In the genomic region with DNA sequence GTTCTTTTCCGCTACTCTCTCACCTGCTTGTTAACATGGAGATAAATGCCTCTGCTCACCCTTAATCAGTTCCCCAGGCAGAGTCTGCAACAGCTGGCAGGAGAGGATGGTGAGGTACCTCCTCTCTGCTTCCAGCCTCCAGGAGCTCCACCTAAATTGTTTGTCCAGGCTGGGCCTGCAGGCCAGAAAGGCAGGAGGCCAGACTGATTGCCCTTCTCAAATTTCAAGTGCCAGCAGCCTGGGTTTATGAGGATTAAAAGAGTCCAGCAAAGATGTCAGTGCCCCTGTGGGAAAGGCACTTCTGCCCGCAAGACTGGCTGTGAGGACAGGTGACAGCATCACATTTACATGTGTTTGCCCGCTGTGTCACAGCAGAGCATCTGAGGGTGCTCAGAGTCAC, we compare ENCODE assay signal across 12 cellular contexts. TPM values are rescaled to one million over a fixed set of nuclear protein-coding genes. Genes with fewer than 3 reads are reported as not detected.
A peak's percentile ranks its signal among the peaks of the same experiment; 100 is the strongest.
DNase-seq lines count a peak whose midpoint lies in the region; ATAC-seq and TF ChIP-seq lines count a peak whose summit lies in the region.
"Had no signal": no experiment of that assay in that cellular context is flagged by ENCODE, and none has a peak within 500 bp of the region (broad histone marks: within the 10 kb centered on the region; RNA-seq: fewer than 3 reads in every experiment).

No MANE protein-coding gene starts in this region.

- no peak overlapping the region for H2BK5ac ChIP-seq in mesenchymal stem cell (ENCODE audit: low read depth, low read length, poor library complexity, severe bottlenecking)

- H2BK15ac ChIP-seq in mesenchymal stem cell (ENCODE audit: low read depth, poor library complexity, severe bottlenecking) = no peak overlapping the region

- H3K9me3 Mint-ChIP-seq in memory B cell = no peaks in the 10 kb centered on the region
- H3K9me3 Mint-ChIP-seq: CD4-positive, CD25-positive, alpha-beta regulatory T cell had no signal

- no peak overlapping the region for H3K18ac ChIP-seq in mesenchymal stem cell (ENCODE audit: low read depth in 1 of 2, low read length in 2 of 2)

- no peak overlapping the region for H3K23ac ChIP-seq in mesenchymal stem cell (ENCODE audit: low read length in 2 of 2)

- H2BK120ac ChIP-seq in mesenchymal stem cell (ENCODE audit: low read depth, low read length) = no peak overlapping the region

- H2AFZ ChIP-seq in OCI-LY7 (ENCODE audit: low read length) (no peak overlapping the region), mesenchymal stem cell (ENCODE audit: low read depth, low read length) (no peak overlapping the region)

- intact Hi-C loops in OCI-LY7 (cut with micrococcal nuclease; ENCODE audit: unreplicated experiment) = no loop called here

- H3K9me3 ChIP-seq in OCI-LY7 (ENCODE audit: low read length) (no peaks in the 10 kb centered on the region), mesenchymal stem cell (ENCODE audit: control insufficient read depth, low read length) (no peaks in the 10 kb centered on the region)

- POLR2A ChIA-PET in OCI-LY7 (lab: Charles Lee) = interaction anchor here (0.6 kb wide), 1 partner anchor 149 kb away, joined by 6 read pairs; no protein-coding TSS in a partner anchor

- no peak overlapping the region for H3K14ac ChIP-seq in mesenchymal stem cell (ENCODE audit: low read length in 2 of 2)

- no peaks in the 10 kb centered on the region for H3K79me1 ChIP-seq in mesenchymal stem cell (replicated peaks; ENCODE audit: low read length, poor library complexity, severe bottlenecking)

- H4K20me1 ChIP-seq in OCI-LY7 (ENCODE audit: insufficient read depth, low read length) = no peaks in the 10 kb centered on the region

- TF ChIP-seq CTCF in OCI-LY7 (conservative IDR thresholded peaks at IDR 0.05; ENCODE audit: low read length) = no peak

- H4K8ac ChIP-seq in mesenchymal stem cell (ENCODE audit: low read length) = no peak overlapping the region

- ATAC-seq in memory B cell (ENCODE audit: low read depth) = no peak
- ATAC-seq in HG02759 (IDR thresholded peaks at IDR 0.05; ENCODE audit: unreplicated experiment) = no peak
- ATAC-seq in HG02798 (IDR thresholded peaks at IDR 0.05; ENCODE audit: poor library complexity, unreplicated experiment) = no peak

- no peak overlapping the region for H3K4me3 Mint-ChIP-seq in memory B cell
- H3K4me3 Mint-ChIP-seq: CD4-positive, CD25-positive, alpha-beta regulatory T cell had no signal

- no peaks in the 10 kb centered on the region for H3K9me2 ChIP-seq in OCI-LY7 (ENCODE audit: insufficient read depth, low read length)

- DNase-seq in DMS 273 treated with DMSO at 0.1 percent for 48 hours (lab: John Stamatoyannopoulos, UW) = peak; percentile 80
- peak; percentile 86 for DNase-seq in NCI-H1105 treated with DMSO at 0.1 percent for 48 hours (lab: John Stamatoyannopoulos, UW)
- DNase-seq in OCI-LY7 (ENCODE audit: low spot score) = peak; percentile 13
- DNase-seq in memory B cell (ENCODE audit: low spot score in 2 of 2) = no peak
- DNase-seq in mesenchymal stem cell = no peak
- no peak for DNase-seq in activated CD8-positive, alpha-beta memory T cell treated with anti-CD3 and anti-CD28 coated beads, Interleukin-2, amount 50 U/mL, for 4 hours
- DNase-seq: CD4-positive, CD25-positive, alpha-beta regulatory T cell; HCEC 1CT; hypothalamus had no signal

- peaks cover 0 to 52% of the 10 kb centered on the region in 2 experiments for H3K27me3 ChIP-seq in mesenchymal stem cell (ENCODE audit: control insufficient read depth in 1 of 2, insufficient read depth in 1 of 2, low read length in 2 of 2)

- H3K36me3 ChIP-seq in OCI-LY7 (ENCODE audit: insufficient read depth, low read length) = no peaks in the 10 kb centered on the region
- no peaks in the 10 kb centered on the region for H3K36me3 ChIP-seq in mesenchymal stem cell (ENCODE audit: control insufficient read depth in 1 of 2, insufficient read depth in 2 of 2, low read depth in 1 of 2, low read length in 2 of 2)

- H3K4me1 Mint-ChIP-seq in memory B cell = peaks cover 6% of the 10 kb centered on the region

- peak overlapping the region; percentile 41 for H3K27ac Mint-ChIP-seq in memory B cell

- no peaks in the 10 kb centered on the region for H3K36me3 Mint-ChIP-seq in memory B cell

- BruUV-seq in OCI-LY7 (replicated peaks; lab: Mats Ljungman, UMichigan) = no TSS peak

- H3K4me3 ChIP-seq in OCI-LY7 (ENCODE audit: low read depth, low read length, poor library complexity, severe bottlenecking) = no peak overlapping the region
- no peak overlapping the region for H3K4me3 ChIP-seq in mesenchymal stem cell (ENCODE audit: insufficient read depth in 1 of 2, low read depth in 1 of 2, low read length in 2 of 2)

- no peak overlapping the region for H2AK5ac ChIP-seq in mesenchymal stem cell (ENCODE audit: low read length, severe bottlenecking)

- H3K4me2 ChIP-seq in OCI-LY7 (ENCODE audit: low read length) (no peak overlapping the region), mesenchymal stem cell (ENCODE audit: low read length, poor library complexity, severe bottlenecking) (no peak overlapping the region)

- H3K79me2 ChIP-seq in OCI-LY7 (ENCODE audit: insufficient read depth, low read depth, low read length) = no peaks in the 10 kb centered on the region

- CTCF ChIA-PET in OCI-LY7 (lab: Charles Lee; ENCODE audit: unreplicated experiment) = interaction anchor here (0.6 kb wide), 1 partner anchor 146 kb away, joined by 3 read pairs; no protein-coding TSS in a partner anchor

- H3K4me1 ChIP-seq in OCI-LY7 (ENCODE audit: insufficient read depth, low read length, poor library complexity, severe bottlenecking) (peaks cover 7% of the 10 kb centered on the region), mesenchymal stem cell (ENCODE audit: control insufficient read depth, insufficient read depth, low read depth, low read length) (peaks cover 3% of the 10 kb centered on the region)

- no peak overlapping the region for H3K4ac ChIP-seq in mesenchymal stem cell (ENCODE audit: low read depth in 1 of 2, low read length in 2 of 2)

- H3K27ac ChIP-seq in OCI-LY7 (ENCODE audit: low read depth, low read length, poor library complexity, severe bottlenecking) (no peak overlapping the region), mesenchymal stem cell (ENCODE audit: low read length, poor library complexity, severe bottlenecking) (no peak overlapping the region)

- no peaks in the 10 kb centered on the region for H3K27me3 Mint-ChIP-seq in memory B cell
- H3K27me3 Mint-ChIP-seq: CD4-positive, CD25-positive, alpha-beta regulatory T cell had no signal

- no peak overlapping the region for H4K91ac ChIP-seq in mesenchymal stem cell (ENCODE audit: low read length)

- no peak overlapping the region for H3K9ac ChIP-seq in mesenchymal stem cell (ENCODE audit: low read length)

- WGBS in mesenchymal stem cell = 79% methylated on average over 3 of the region's 3 CpGs

- no peak overlapping the region for H2BK12ac ChIP-seq in mesenchymal stem cell (ENCODE audit: low read length in 2 of 2)

RNA-seq across cellular contexts. Expression of a gene that starts 19.8 kb away (rescaled TPM):
- 1.8 and 2.2 TPM in 2 replicates for total RNA-seq in OCI-LY7 (2014; rRNA removed; shearing (Covaris generic))
- 3.2 and 3.9 TPM in 2 replicates for total RNA-seq in OCI-LY7 (2022)
- 2.3 TPM for polyA plus RNA-seq in mesenchymal stem cell (2013, experiment 1 of 2)
- 2.3 TPM for polyA plus RNA-seq in mesenchymal stem cell (2013, experiment 2 of 2)

RNA-seq across cellular contexts. Expression of a gene that starts 53.6 kb away (rescaled TPM):
- total RNA-seq in OCI-LY7 (2014; rRNA removed; shearing (Covaris generic)) = 18.4 and 21.4 TPM in 2 replicates
- total RNA-seq in OCI-LY7 (2022) = 26.0 and 31.2 TPM in 2 replicates
- polyA plus RNA-seq in mesenchymal stem cell (2013, experiment 1 of 2) = 8.1 TPM
- polyA plus RNA-seq in mesenchymal stem cell (2013, experiment 2 of 2) = 8.1 TPM
- polyA plus RNA-seq: neural cell had no signal

Comparison
In these comparisons a context has a peak if more than half of its experiments do, and no peak if none do; other contexts are left out.
1. DNase-seq: peak in DMS 273 treated with DMSO at 0.1 percent for 48 hours (single experiment), NCI-H1105 treated with DMSO at 0.1 percent for 48 hours (single experiment) and OCI-LY7 (single experiment); none in memory B cell (0 of 2), mesenchymal stem cell (single experiment) and activated CD8-positive, alpha-beta memory T cell treated with anti-CD3 and anti-CD28 coated beads, Interleukin-2, amount 50 U/mL, for 4 hours (single experiment).